1 cellular context compared by ENCODE assay signal in genomic region chr1:234327577-234328164, GRCh38.
TF ChIP-seq lines count a peak whose summit lies in the region.

No MANE protein-coding gene starts in this region.

TF ChIP-seq in HepG2, 621 proteins besides CTCF, POLR2A, EP300 and RAD21 (continued from another document and continues in another):
- TF ChIP-seq ZNF362 (CRISPR knock-in tag; IDR thresholded peaks at IDR 0.05; ENCODE audit: borderline replicate concordance) (no peak), HMGA1 (CRISPR knock-in tag; conservative IDR thresholded peaks at IDR 0.05) (no peak), CENPBD1 (CRISPR knock-in tag; IDR thresholded peaks at IDR 0.05; ENCODE audit: borderline replicate concordance, low read depth) (peak; percentile 72; the same call in 1 of the 2 replicates), ZNF562 (CRISPR knock-in tag; IDR thresholded peaks at IDR 0.05; ENCODE audit: borderline replicate concordance) (no peak), CAMTA2 (CRISPR knock-in tag; IDR thresholded peaks at IDR 0.05; ENCODE audit: borderline replicate concordance) (no peak), ZNF496 (CRISPR knock-in tag; IDR thresholded peaks at IDR 0.05; ENCODE audit: insufficient replicate concordance) (no peak), RBFOX2 (IDR thresholded peaks at IDR 0.05; ENCODE audit: low read depth, low read length) (no peak), ZHX2 (IDR thresholded peaks at IDR 0.05; ENCODE audit: low read depth) (0 out of 2 replicates have a peak, but pooled peaks have one; percentile 60), ZHX2 (CRISPR knock-in tag; IDR thresholded peaks at IDR 0.05; ENCODE audit: borderline replicate concordance) (peak; percentile 34; the same call in 1 of the 2 replicates), ZNF30 (CRISPR knock-in tag; IDR thresholded peaks at IDR 0.05) (no peak), ZMAT5 (CRISPR knock-in tag; IDR thresholded peaks at IDR 0.05; ENCODE audit: borderline replicate concordance, low read depth) (no peak), RFX1 (IDR thresholded peaks at IDR 0.05) (no peak), ESRRA (CRISPR knock-in tag; IDR thresholded peaks at IDR 0.05; ENCODE audit: low read depth) (no peak; the same call in 1 of the 2 replicates), PRMT3 (CRISPR knock-in tag; IDR thresholded peaks at IDR 0.05; ENCODE audit: borderline replicate concordance, low read depth) (peak; percentile 63; the same call in 1 of the 2 replicates), EED (CRISPR knock-in tag; IDR thresholded peaks at IDR 0.05) (no peak), SMYD3 (CRISPR knock-in tag; IDR thresholded peaks at IDR 0.05) (no peak), ZNF484 (CRISPR knock-in tag; IDR thresholded peaks at IDR 0.05; ENCODE audit: borderline replicate concordance, low read depth) (no peak), ZNF337 (CRISPR knock-in tag; IDR thresholded peaks at IDR 0.05; ENCODE audit: borderline replicate concordance, low read depth) (no peak), HINFP (CRISPR knock-in tag; IDR thresholded peaks at IDR 0.05; ENCODE audit: low read depth) (peak; percentile 36; the same call in 1 of the 2 replicates), SAP130 (CRISPR knock-in tag; IDR thresholded peaks at IDR 0.05; ENCODE audit: low read depth) (peak; percentile 65), KDM3A (CRISPR knock-in tag; IDR thresholded peaks at IDR 0.05; ENCODE audit: low read depth) (peak; percentile 74; the same call in 1 of the 2 replicates), KAT7 (CRISPR knock-in tag; IDR thresholded peaks at IDR 0.05; ENCODE audit: borderline replicate concordance) (no peak), CSRNP1 (CRISPR knock-in tag; IDR thresholded peaks at IDR 0.05) (peak; percentile 30; the same call in 1 of the 2 replicates), ZNF572 (CRISPR knock-in tag; IDR thresholded peaks at IDR 0.05) (no peak), ZZZ3 (CRISPR knock-in tag; IDR thresholded peaks at IDR 0.05; ENCODE audit: borderline replicate concordance) (no peak), ZNF44 (CRISPR knock-in tag; IDR thresholded peaks at IDR 0.05) (no peak), CHD2 (IDR thresholded peaks at IDR 0.05; ENCODE audit: low read depth, low read length) (no peak), ETS1 (CRISPR knock-in tag; IDR thresholded peaks at IDR 0.05) (no peak), TCF12 (IDR thresholded peaks at IDR 0.05) (no peak), TCF12 (CRISPR knock-in tag; IDR thresholded peaks at IDR 0.05) (peak; percentile 82), AGO1 (IDR thresholded peaks at IDR 0.05; ENCODE audit: low read depth, low read length, poor library complexity, severe bottlenecking) (no peak), FOXC1 (CRISPR knock-in tag; IDR thresholded peaks at IDR 0.05; ENCODE audit: borderline replicate concordance) (0 out of 2 replicates have a peak, but pooled peaks have one; percentile 59), E2F1 (CRISPR knock-in tag; IDR thresholded peaks at IDR 0.05) (no peak), NBN (conservative IDR thresholded peaks at IDR 0.05) (no peak), EZH2 (conservative IDR thresholded peaks at IDR 0.05; ENCODE audit: low read depth, low read length) (no peak), KAT8 (CRISPR knock-in tag; IDR thresholded peaks at IDR 0.05) (peak; percentile 74; the same call in 1 of the 2 replicates), GATA4 (IDR thresholded peaks at IDR 0.05; ENCODE audit: borderline replicate concordance, low read depth) (no peak), MTERF4 (CRISPR knock-in tag; IDR thresholded peaks at IDR 0.05) (no peak), YEATS4 (CRISPR knock-in tag; IDR thresholded peaks at IDR 0.05; ENCODE audit: borderline replicate concordance) (peak; percentile 65; the same call in 1 of the 2 replicates), PTBP1 (IDR thresholded peaks at IDR 0.05; ENCODE audit: low read depth, low read length, poor library complexity, severe bottlenecking) (no peak), ZSCAN31 (CRISPR knock-in tag; IDR thresholded peaks at IDR 0.05; ENCODE audit: low read depth) (no peak), MAFF (IDR thresholded peaks at IDR 0.05; ENCODE audit: low read depth, low read length) (no peak), MAZ (IDR thresholded peaks at IDR 0.05; ENCODE audit: borderline replicate concordance, low read depth, low read length) (no peak), MAZ (CRISPR knock-in tag; IDR thresholded peaks at IDR 0.05; ENCODE audit: low read depth) (peak; percentile 59; the same call in 1 of the 2 replicates), LBX2 (CRISPR knock-in tag; IDR thresholded peaks at IDR 0.05; ENCODE audit: borderline replicate concordance) (0 out of 2 replicates have a peak, but pooled peaks have one; percentile 23), SRF (IDR thresholded peaks at IDR 0.05; ENCODE audit: low read depth, low read length) (peak; percentile 62), ZNF234 (CRISPR knock-in tag; conservative IDR thresholded peaks at IDR 0.05) (no peak), ZNF615 (CRISPR knock-in tag; IDR thresholded peaks at IDR 0.05; ENCODE audit: borderline replicate concordance) (no peak), DMTF1 (CRISPR knock-in tag; IDR thresholded peaks at IDR 0.05) (no peak)
